Comparison of ENCODE assay signal across 8 cellular contexts in the genomic region with DNA sequence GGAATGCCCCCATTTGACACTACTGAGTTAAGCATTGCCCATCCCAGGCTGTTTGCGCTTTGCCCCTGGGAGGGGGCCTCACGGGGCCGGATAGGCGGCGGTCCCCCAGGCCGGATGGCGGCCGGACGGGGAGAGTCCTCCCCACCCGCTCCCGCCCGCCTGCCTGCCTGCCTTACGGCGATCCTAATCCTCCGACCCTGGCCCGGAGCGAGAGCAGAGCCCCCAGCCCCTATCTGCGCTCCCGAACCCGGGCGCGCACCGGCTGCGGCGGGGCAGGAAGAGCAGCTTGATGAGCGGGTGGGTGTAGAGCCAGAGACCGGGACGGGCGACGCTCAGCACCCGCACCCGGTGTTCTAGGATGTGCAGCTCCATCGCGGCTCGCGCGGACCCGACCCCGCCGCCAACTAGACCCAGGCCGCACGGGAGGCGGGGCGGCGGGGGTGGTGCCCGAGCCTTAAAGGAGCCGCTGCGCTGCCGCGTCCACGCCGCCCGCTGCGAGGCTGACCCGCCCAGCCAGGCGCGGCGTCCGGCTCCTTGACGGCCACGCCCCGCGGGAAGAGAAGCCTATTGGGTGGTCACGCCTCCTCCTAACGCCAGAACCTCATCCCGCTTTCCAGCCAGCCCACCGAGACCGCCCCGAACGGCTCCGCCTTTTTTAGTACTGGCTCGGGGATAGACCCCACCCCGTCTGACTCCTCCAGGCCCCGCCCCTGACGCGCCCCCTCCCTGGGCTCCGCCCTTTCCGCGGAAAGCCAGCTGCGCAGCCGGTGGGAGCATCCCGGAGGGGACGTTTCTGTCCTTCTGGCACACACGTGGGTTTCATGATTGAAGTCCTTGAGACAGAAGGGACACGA. TPM values are rescaled to one million over a fixed set of nuclear protein-coding genes. Genes with fewer than 3 reads are reported as not detected.
DNase-seq lines count a peak whose midpoint lies in the region; ATAC-seq and TF ChIP-seq lines count a peak whose summit lies in the region.

Gene CASTOR1, minus strand, starts transcription at position 380 of the 854 bp plus-strand sequence. Its CDS starts 8 bp downstream, at position 372.

- H3K9me3 Mint-ChIP-seq in CD8-positive, alpha-beta T cell: no peaks in the 10 kb centered on the region
- no peaks in the 10 kb centered on the region for H3K9me3 Mint-ChIP-seq in effector memory CD8-positive, alpha-beta T cell

- H3K79me1 ChIP-seq in mesenchymal stem cell (replicated peaks; ENCODE audit: low read length, poor library complexity, severe bottlenecking): peaks cover 16% of the 10 kb centered on the region

- H2BK120ac ChIP-seq in mesenchymal stem cell (ENCODE audit: low read depth, low read length): no peak within 1 kb of the TSS

- peak within 1 kb of the TSS; percentile 78 for H2AK5ac ChIP-seq in mesenchymal stem cell (ENCODE audit: low read length, severe bottlenecking)

- H3K23ac ChIP-seq in mesenchymal stem cell (ENCODE audit: low read length in 2 of 2): no peak within 1 kb of the TSS

- TF ChIP-seq CTCF in CD8-positive, alpha-beta T cell (IDR thresholded peaks at IDR 0.05): no peak

- under 1% methylated on average over 82 of the region's 85 CpGs for WGBS in mesenchymal stem cell

- H3K27ac ChIP-seq in CD8-positive, alpha-beta T cell (ENCODE audit: low read depth, low read length): peak within 1 kb of the TSS; percentile 44
- H3K27ac ChIP-seq in mesenchymal stem cell (ENCODE audit: low read length, poor library complexity, severe bottlenecking): peak within 1 kb of the TSS; percentile 75

- peak within 1 kb of the TSS; percentile 84 for H3K27ac Mint-ChIP-seq in CD8-positive, alpha-beta T cell
- H3K27ac Mint-ChIP-seq in effector memory CD8-positive, alpha-beta T cell: peak within 1 kb of the TSS; percentile 76 to 90

- peaks cover 19% of the 10 kb centered on the region for H3K36me3 ChIP-seq in CD8-positive, alpha-beta T cell (ENCODE audit: insufficient read depth, low read length)
- peaks cover 49 to 65% of the 10 kb centered on the region in 2 experiments for H3K36me3 ChIP-seq in mesenchymal stem cell (ENCODE audit: control insufficient read depth in 1 of 2, insufficient read depth in 2 of 2, low read depth in 1 of 2, low read length in 2 of 2)

- no peak within 1 kb of the TSS for H2BK15ac ChIP-seq in mesenchymal stem cell (ENCODE audit: low read depth, poor library complexity, severe bottlenecking)

- peaks cover 42% of the 10 kb centered on the region for H3K36me3 Mint-ChIP-seq in CD8-positive, alpha-beta T cell
- peaks cover 42% of the 10 kb centered on the region for H3K36me3 Mint-ChIP-seq in effector memory CD8-positive, alpha-beta T cell (ENCODE audit: insufficient read depth)

- H3K4me3 Mint-ChIP-seq in CD8-positive, alpha-beta T cell: peak within 1 kb of the TSS; percentile 90
- peak within 1 kb of the TSS; percentile 87 to 94 for H3K4me3 Mint-ChIP-seq in effector memory CD8-positive, alpha-beta T cell

- H2AFZ ChIP-seq in mesenchymal stem cell (ENCODE audit: low read depth, low read length): peak within 1 kb of the TSS; percentile 75

- peak within 1 kb of the TSS; percentile 82 for H3K4me2 ChIP-seq in mesenchymal stem cell (ENCODE audit: low read length, poor library complexity, severe bottlenecking)

- no peak within 1 kb of the TSS for H4K8ac ChIP-seq in mesenchymal stem cell (ENCODE audit: low read length)

- H3K9ac ChIP-seq in mesenchymal stem cell (ENCODE audit: low read length): peak within 1 kb of the TSS; percentile 91

- peak within 1 kb of the TSS; percentile 15 for H4K91ac ChIP-seq in mesenchymal stem cell (ENCODE audit: low read length)

- H3K4me3 ChIP-seq in CD8-positive, alpha-beta T cell (ENCODE audit: low read depth, low read length): peak within 1 kb of the TSS; percentile 76
- peak within 1 kb of the TSS; percentile 87 to 92 for H3K4me3 ChIP-seq in mesenchymal stem cell (ENCODE audit: insufficient read depth in 1 of 2, low read depth in 1 of 2, low read length in 2 of 2)

- H3K4me1 Mint-ChIP-seq in CD8-positive, alpha-beta T cell (ENCODE audit: low read depth): peaks cover 45% of the 10 kb centered on the region
- peaks cover 32 to 36% of the 10 kb centered on the region in 2 donors for H3K4me1 Mint-ChIP-seq in effector memory CD8-positive, alpha-beta T cell (ENCODE audit: low read depth in 2 of 2)

- no peaks in the 10 kb centered on the region for H3K27me3 ChIP-seq in CD8-positive, alpha-beta T cell (ENCODE audit: insufficient read depth, low read length)
- H3K27me3 ChIP-seq in mesenchymal stem cell (ENCODE audit: control insufficient read depth in 1 of 2, insufficient read depth in 1 of 2, low read length in 2 of 2): no peaks in the 10 kb centered on the region

- POLR2A ChIA-PET in CD8-positive, alpha-beta T cell (lab: Charles Lee): interaction anchor here (0.6 to 10.9 kb wide), 21 partner anchors 9 to 1478 kb away, joined by 3 to 143 read pairs (median 4); partner anchors contain the start of genes CCDC157, RNF215, SF3A1 and TBC1D10A

- no peaks in the 10 kb centered on the region for H3K27me3 Mint-ChIP-seq in CD8-positive, alpha-beta T cell (ENCODE audit: low read depth)
- H3K27me3 Mint-ChIP-seq in effector memory CD8-positive, alpha-beta T cell: no peaks in the 10 kb centered on the region

- peak within 1 kb of the TSS in 1 of 2 experiments; percentile 73 for H3K14ac ChIP-seq in mesenchymal stem cell (ENCODE audit: low read length in 2 of 2)

- ATAC-seq in CD8-positive, alpha-beta T cell: peak; percentile 82
- ATAC-seq in GM19467 (IDR thresholded peaks at IDR 0.05; ENCODE audit: unreplicated experiment): peak; percentile 57
- ATAC-seq in effector memory CD8-positive, alpha-beta T cell (replicated peaks): peak; percentile 77

- H3K4me1 ChIP-seq in CD8-positive, alpha-beta T cell (ENCODE audit: insufficient read depth, low read length): peaks cover 34% of the 10 kb centered on the region
- peaks cover 36% of the 10 kb centered on the region for H3K4me1 ChIP-seq in mesenchymal stem cell (ENCODE audit: control insufficient read depth, insufficient read depth, low read depth, low read length)

- peak within 1 kb of the TSS; percentile 24 to 75 for H3K4ac ChIP-seq in mesenchymal stem cell (ENCODE audit: low read depth in 1 of 2, low read length in 2 of 2)

- CTCF ChIA-PET in CD8-positive, alpha-beta T cell (lab: Charles Lee): interaction anchor here (0.6 to 20.4 kb wide), 21 partner anchors 9 to 690 kb away, joined by 3 to 528 read pairs (median 16); partner anchors contain the start of genes CCDC157, MTFP1, RNF215 and SEC14L2

- intact Hi-C loops in CD8-positive, alpha-beta T cell (cut with DNase I, micrococcal nuclease): loop anchor here (1.0 kb wide), 6 partner anchors 17 to 137 kb away; partner anchors contain the start of genes SF3A1 (in 1 of the 2) and TBC1D10A (in 1 of the 2)

- H3K9me3 ChIP-seq in CD8-positive, alpha-beta T cell (ENCODE audit: low read length): no peaks in the 10 kb centered on the region
- no peaks in the 10 kb centered on the region for H3K9me3 ChIP-seq in mesenchymal stem cell (ENCODE audit: control insufficient read depth, low read length)

- peak within 1 kb of the TSS; percentile 40 to 79 for H3K18ac ChIP-seq in mesenchymal stem cell (ENCODE audit: low read depth in 1 of 2, low read length in 2 of 2)

- H2BK12ac ChIP-seq in mesenchymal stem cell (ENCODE audit: low read length in 2 of 2): peak within 1 kb of the TSS in 1 of 2 experiments; percentile 40

- peak within 1 kb of the TSS; percentile 48 for H2BK5ac ChIP-seq in mesenchymal stem cell (ENCODE audit: low read depth, low read length, poor library complexity, severe bottlenecking)

- DNase-seq in CD8-positive, alpha-beta T cell: peak; percentile 67 to 93 (median 91)
- DNase-seq in HT-29 (ENCODE audit: low spot score) (peak; percentile 86), mesenchymal stem cell (peak; percentile 98)
- peak; percentile 4 for DNase-seq in NK-92 treated with Interleukin-12 subunit alpha and Interleukin-12 subunit beta, amount 100 ng/mL, for 24 hours (lab: John Stamatoyannopoulos, UW)
- DNase-seq in activated CD8-positive, alpha-beta memory T cell treated with anti-CD3 and anti-CD28 coated beads for 48 hours (ENCODE audit: low read depth in 2 of 3, low spot score in 2 of 3): peak; percentile 77 to 87 (median 78)
- DNase-seq in effector memory CD8-positive, alpha-beta T cell: peak; percentile 79 to 83 (median 79)
- DNase-seq in stimulated activated CD8-positive, alpha-beta memory T cell treated with anti-CD3 and anti-CD28 coated beads, Interleukin-12 subunit alpha, Interleukin-12 subunit beta, amount 100 ng/mL, for 24 hours (ENCODE audit: extremely low read depth): peak; percentile 82

RNA-seq across cellular contexts. Expression of gene CASTOR1, which starts in this region (rescaled TPM):
- 10 to 100 TPM; 17.2 to 21.9 TPM for total RNA-seq in CD8-positive, alpha-beta T cell
- 1.5 and 2.0 TPM in 2 replicates for total RNA-seq in HT-29 (2014; rRNA removed; shearing (Covaris generic))
- polyA plus RNA-seq in mesenchymal stem cell (2013, experiment 1 of 2): 9.7 TPM
- polyA plus RNA-seq in mesenchymal stem cell (2013, experiment 2 of 2): 8.7 TPM

Comparison
In these comparisons a context has a peak if more than half of its experiments do, and no peak if none do; other contexts are left out.
1. Peak in every context shown above with its lines: DNase-seq, ATAC-seq, H3K4me3 ChIP-seq and H3K27ac ChIP-seq.
2. DNase-seq: peak in every context shown above with its lines; median percentile 98 in mesenchymal stem cell; 91 in CD8-positive, alpha-beta T cell; 86 in HT-29; 82 in stimulated activated CD8-positive, alpha-beta memory T cell treated with anti-CD3 and anti-CD28 coated beads, Interleukin-12 subunit alpha, Interleukin-12 subunit beta, amount 100 ng/mL, for 24 hours; 79 in effector memory CD8-positive, alpha-beta T cell; 78 in activated CD8-positive, alpha-beta memory T cell treated with anti-CD3 and anti-CD28 coated beads for 48 hours; 4 in NK-92 treated with Interleukin-12 subunit alpha and Interleukin-12 subunit beta, amount 100 ng/mL, for 24 hours.